In the genomic region with DNA sequence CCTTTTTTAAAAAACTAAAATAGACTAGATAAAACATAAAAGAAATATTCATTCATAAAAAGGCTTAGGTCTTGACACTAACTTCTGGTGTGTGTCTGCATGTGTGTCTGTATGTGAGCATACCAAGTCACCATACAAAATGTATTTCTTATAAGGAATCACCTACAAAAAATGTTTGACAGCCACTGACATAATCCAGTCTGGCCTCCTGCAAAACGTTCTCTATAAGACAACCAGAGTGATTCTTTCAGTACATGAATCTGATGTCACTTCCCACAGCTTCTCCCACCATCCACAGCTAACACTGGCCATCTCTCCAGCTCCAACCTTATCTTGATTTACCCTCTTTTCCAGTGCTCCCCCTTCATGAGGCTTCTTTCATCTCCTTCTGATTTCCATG, we compare ENCODE assay signal across 1 cellular context.
TF ChIP-seq lines count a peak whose summit lies in the region.

No MANE protein-coding gene starts in this region.

TF ChIP-seq in IMR-90, 13 proteins besides CTCF, POLR2A, EP300 and RAD21:
- TF ChIP-seq MAZ (IDR thresholded peaks at IDR 0.05; ENCODE audit: borderline replicate concordance, low read depth, low read length), result no peak
- TF ChIP-seq CHD1 (IDR thresholded peaks at IDR 0.05; ENCODE audit: low read depth, low read length), result no peak
- TF ChIP-seq, protein P1, sequence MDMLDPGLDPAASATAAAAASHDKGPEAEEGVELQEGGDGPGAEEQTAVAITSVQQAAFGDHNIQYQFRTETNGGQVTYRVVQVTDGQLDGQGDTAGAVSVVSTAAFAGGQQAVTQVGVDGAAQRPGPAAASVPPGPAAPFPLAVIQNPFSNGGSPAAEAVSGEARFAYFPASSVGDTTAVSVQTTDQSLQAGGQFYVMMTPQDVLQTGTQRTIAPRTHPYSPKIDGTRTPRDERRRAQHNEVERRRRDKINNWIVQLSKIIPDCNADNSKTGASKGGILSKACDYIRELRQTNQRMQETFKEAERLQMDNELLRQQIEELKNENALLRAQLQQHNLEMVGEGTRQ (IDR thresholded peaks at IDR 0.05; ENCODE audit: low read depth, low read length), result no peak
- TF ChIP-seq, protein P2, sequence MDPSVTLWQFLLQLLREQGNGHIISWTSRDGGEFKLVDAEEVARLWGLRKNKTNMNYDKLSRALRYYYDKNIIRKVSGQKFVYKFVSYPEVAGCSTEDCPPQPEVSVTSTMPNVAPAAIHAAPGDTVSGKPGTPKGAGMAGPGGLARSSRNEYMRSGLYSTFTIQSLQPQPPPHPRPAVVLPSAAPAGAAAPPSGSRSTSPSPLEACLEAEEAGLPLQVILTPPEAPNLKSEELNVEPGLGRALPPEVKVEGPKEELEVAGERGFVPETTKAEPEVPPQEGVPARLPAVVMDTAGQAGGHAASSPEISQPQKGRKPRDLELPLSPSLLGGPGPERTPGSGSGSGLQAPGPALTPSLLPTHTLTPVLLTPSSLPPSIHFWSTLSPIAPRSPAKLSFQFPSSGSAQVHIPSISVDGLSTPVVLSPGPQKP (IDR thresholded peaks at IDR 0.05; ENCODE audit: borderline replicate concordance, low read depth, low read length), result no peak
- no peak for TF ChIP-seq MAFK (IDR thresholded peaks at IDR 0.05; ENCODE audit: low read depth, low read length)
- no peak for TF ChIP-seq FOS (IDR thresholded peaks at IDR 0.05; ENCODE audit: low read depth, low read length)
- TF ChIP-seq RFX5 (IDR thresholded peaks at IDR 0.05; ENCODE audit: low read depth, low read length), result no peak
- TF ChIP-seq CEBPB (IDR thresholded peaks at IDR 0.05; ENCODE audit: low read depth, low read length), result no peak
- no peak for TF ChIP-seq BHLHE40 (IDR thresholded peaks at IDR 0.05; ENCODE audit: low read depth, low read length)
- no peak for TF ChIP-seq MXI1 (IDR thresholded peaks at IDR 0.05; ENCODE audit: borderline replicate concordance, low read depth, low read length)
- no peak for TF ChIP-seq NFE2L2 (IDR thresholded peaks at IDR 0.05; ENCODE audit: low read depth, low read length)
- TF ChIP-seq RCOR1 (IDR thresholded peaks at IDR 0.05; ENCODE audit: insufficient replicate concordance, low read length), result no peak
- TF ChIP-seq SMC3 (IDR thresholded peaks at IDR 0.05; ENCODE audit: low read depth, low read length), result no peak
TF ChIP-seq in IMR-90: peak in this region for 0.
